Comparison of ENCODE assay signal across 1 cellular context in genomic region chr12:62799126-62799736, GRCh38.
TF ChIP-seq lines count a peak whose summit lies in the region.

No MANE protein-coding gene starts in this region.

TF ChIP-seq in H1, 55 proteins besides CTCF, POLR2A, EP300 and RAD21 (continued from another document):
- TF ChIP-seq ATF2 (IDR thresholded peaks at IDR 0.05; ENCODE audit: low read length): peak; percentile 36; the same call in 1 of the 2 replicates
TF ChIP-seq in H1: peak in this region for 3.
